1 cellular context compared by ENCODE assay signal in genomic region chr12:6723607-6724408, GRCh38.
TF ChIP-seq lines count a peak whose summit lies in the region.

A gene with protein sequence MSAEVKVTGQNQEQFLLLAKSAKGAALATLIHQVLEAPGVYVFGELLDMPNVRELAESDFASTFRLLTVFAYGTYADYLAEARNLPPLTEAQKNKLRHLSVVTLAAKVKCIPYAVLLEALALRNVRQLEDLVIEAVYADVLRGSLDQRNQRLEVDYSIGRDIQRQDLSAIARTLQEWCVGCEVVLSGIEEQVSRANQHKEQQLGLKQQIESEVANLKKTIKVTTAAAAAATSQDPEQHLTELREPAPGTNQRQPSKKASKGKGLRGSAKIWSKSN (plus strand): TSS chr12:6724046. CDS start chr12:6724657, 611 bp downstream.

TF ChIP-seq in HepG2, 621 proteins besides CTCF, POLR2A, EP300 and RAD21 (continued from another document and continues in another):
- TF ChIP-seq ZNF691 (CRISPR knock-in tag; IDR thresholded peaks at IDR 0.05; ENCODE audit: borderline replicate concordance, low read depth) (no peak; the same call in 1 of the 2 replicates), SP1 (IDR thresholded peaks at IDR 0.05) (no peak), SP1 (CRISPR knock-in tag; IDR thresholded peaks at IDR 0.05) (peak; percentile 76), YEATS4 (CRISPR knock-in tag; IDR thresholded peaks at IDR 0.05; ENCODE audit: borderline replicate concordance) (peak; percentile 93), POLR2AphosphoS2 (IDR thresholded peaks at IDR 0.05; ENCODE audit: low read depth, low read length) (no peak), TOPORS (CRISPR knock-in tag; IDR thresholded peaks at IDR 0.05) (peak; percentile 89), ZNF326 (CRISPR knock-in tag; IDR thresholded peaks at IDR 0.05; ENCODE audit: borderline replicate concordance) (no peak), ZBTB26 (CRISPR knock-in tag; IDR thresholded peaks at IDR 0.05; ENCODE audit: borderline replicate concordance) (peak; percentile 77; the same call in 1 of the 2 replicates), SOX6 (IDR thresholded peaks at IDR 0.05) (no peak), SOX6 (CRISPR knock-in tag; IDR thresholded peaks at IDR 0.05) (peak; percentile 82), SOX13 (IDR thresholded peaks at IDR 0.05) (no peak), SOX13 (CRISPR knock-in tag; conservative IDR thresholded peaks at IDR 0.05 in 1 of 2, IDR thresholded peaks at IDR 0.05 in 1 of 2) (peak in 1 of 2 experiments; percentile 63; a peak in 2 of 4 replicates), JUNB (CRISPR knock-in tag; IDR thresholded peaks at IDR 0.05; ENCODE audit: borderline replicate concordance) (0 out of 2 replicates have a peak, but pooled peaks have one; percentile 58), STAT5B (CRISPR knock-in tag; IDR thresholded peaks at IDR 0.05) (peak; percentile 43; the same call in 1 of the 2 replicates), ZBTB46 (CRISPR knock-in tag; IDR thresholded peaks at IDR 0.05; ENCODE audit: borderline replicate concordance) (no peak), ISL2 (CRISPR knock-in tag; IDR thresholded peaks at IDR 0.05) (peak; percentile 58), ZNF761 (CRISPR knock-in tag; conservative IDR thresholded peaks at IDR 0.05) (peak; percentile 74; the same call in 1 of the 2 replicates), ZNF550 (CRISPR knock-in tag; IDR thresholded peaks at IDR 0.05; ENCODE audit: borderline replicate concordance) (no peak), PLRG1 (conservative IDR thresholded peaks at IDR 0.05) (no peak), ETV5 (CRISPR knock-in tag; IDR thresholded peaks at IDR 0.05; ENCODE audit: borderline replicate concordance) (peak; percentile 95)
- TF ChIP-seq, protein P1, sequence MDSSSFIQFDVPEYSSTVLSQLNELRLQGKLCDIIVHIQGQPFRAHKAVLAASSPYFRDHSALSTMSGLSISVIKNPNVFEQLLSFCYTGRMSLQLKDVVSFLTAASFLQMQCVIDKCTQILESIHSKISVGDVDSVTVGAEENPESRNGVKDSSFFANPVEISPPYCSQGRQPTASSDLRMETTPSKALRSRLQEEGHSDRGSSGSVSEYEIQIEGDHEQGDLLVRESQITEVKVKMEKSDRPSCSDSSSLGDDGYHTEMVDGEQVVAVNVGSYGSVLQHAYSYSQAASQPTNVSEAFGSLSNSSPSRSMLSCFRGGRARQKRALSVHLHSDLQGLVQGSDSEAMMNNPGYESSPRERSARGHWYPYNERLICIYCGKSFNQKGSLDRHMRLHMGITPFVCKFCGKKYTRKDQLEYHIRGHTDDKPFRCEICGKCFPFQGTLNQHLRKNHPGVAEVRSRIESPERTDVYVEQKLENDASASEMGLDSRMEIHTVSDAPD (CRISPR knock-in tag; IDR thresholded peaks at IDR 0.05), result 0 out of 2 replicates have a peak, but pooled peaks have one; percentile 45
- TF ChIP-seq, protein P2, sequence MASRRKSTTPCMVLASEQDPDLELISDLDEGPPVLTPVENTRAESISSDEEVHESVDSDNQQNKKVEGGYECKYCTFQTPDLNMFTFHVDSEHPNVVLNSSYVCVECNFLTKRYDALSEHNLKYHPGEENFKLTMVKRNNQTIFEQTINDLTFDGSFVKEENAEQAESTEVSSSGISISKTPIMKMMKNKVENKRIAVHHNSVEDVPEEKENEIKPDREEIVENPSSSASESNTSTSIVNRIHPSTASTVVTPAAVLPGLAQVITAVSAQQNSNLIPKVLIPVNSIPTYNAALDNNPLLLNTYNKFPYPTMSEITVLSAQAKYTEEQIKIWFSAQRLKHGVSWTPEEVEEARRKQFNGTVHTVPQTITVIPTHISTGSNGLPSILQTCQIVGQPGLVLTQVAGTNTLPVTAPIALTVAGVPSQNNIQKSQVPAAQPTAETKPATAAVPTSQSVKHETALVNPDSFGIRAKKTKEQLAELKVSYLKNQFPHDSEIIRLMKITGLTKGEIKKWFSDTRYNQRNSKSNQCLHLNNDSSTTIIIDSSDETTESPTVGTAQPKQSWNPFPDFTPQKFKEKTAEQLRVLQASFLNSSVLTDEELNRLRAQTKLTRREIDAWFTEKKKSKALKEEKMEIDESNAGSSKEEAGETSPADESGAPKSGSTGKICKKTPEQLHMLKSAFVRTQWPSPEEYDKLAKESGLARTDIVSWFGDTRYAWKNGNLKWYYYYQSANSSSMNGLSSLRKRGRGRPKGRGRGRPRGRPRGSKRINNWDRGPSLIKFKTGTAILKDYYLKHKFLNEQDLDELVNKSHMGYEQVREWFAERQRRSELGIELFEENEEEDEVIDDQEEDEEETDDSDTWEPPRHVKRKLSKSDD (CRISPR knock-in tag; IDR thresholded peaks at IDR 0.05; ENCODE audit: low read depth), result peak; percentile 60; the same call in 1 of the 2 replicates
- TF ChIP-seq, protein P3, sequence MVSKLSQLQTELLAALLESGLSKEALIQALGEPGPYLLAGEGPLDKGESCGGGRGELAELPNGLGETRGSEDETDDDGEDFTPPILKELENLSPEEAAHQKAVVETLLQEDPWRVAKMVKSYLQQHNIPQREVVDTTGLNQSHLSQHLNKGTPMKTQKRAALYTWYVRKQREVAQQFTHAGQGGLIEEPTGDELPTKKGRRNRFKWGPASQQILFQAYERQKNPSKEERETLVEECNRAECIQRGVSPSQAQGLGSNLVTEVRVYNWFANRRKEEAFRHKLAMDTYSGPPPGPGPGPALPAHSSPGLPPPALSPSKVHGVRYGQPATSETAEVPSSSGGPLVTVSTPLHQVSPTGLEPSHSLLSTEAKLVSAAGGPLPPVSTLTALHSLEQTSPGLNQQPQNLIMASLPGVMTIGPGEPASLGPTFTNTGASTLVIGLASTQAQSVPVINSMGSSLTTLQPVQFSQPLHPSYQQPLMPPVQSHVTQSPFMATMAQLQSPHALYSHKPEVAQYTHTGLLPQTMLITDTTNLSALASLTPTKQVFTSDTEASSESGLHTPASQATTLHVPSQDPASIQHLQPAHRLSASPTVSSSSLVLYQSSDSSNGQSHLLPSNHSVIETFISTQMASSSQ (IDR thresholded peaks at IDR 0.05; ENCODE audit: low read depth), result no peak
- TF ChIP-seq, protein P3 (CRISPR knock-in tag; IDR thresholded peaks at IDR 0.05; ENCODE audit: borderline replicate concordance), result peak; percentile 74; the same call in 1 of the 2 replicates
- TF ChIP-seq, protein P4, sequence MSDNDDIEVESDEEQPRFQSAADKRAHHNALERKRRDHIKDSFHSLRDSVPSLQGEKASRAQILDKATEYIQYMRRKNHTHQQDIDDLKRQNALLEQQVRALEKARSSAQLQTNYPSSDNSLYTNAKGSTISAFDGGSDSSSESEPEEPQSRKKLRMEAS (IDR thresholded peaks at IDR 0.05), result peak; percentile 99
- TF ChIP-seq, protein P5, sequence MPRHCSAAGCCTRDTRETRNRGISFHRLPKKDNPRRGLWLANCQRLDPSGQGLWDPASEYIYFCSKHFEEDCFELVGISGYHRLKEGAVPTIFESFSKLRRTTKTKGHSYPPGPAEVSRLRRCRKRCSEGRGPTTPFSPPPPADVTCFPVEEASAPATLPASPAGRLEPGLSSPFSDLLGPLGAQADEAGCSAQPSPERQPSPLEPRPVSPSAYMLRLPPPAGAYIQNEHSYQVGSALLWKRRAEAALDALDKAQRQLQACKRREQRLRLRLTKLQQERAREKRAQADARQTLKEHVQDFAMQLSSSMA (CRISPR knock-in tag; IDR thresholded peaks at IDR 0.05), result peak; percentile 92
- TF ChIP-seq, protein P6, sequence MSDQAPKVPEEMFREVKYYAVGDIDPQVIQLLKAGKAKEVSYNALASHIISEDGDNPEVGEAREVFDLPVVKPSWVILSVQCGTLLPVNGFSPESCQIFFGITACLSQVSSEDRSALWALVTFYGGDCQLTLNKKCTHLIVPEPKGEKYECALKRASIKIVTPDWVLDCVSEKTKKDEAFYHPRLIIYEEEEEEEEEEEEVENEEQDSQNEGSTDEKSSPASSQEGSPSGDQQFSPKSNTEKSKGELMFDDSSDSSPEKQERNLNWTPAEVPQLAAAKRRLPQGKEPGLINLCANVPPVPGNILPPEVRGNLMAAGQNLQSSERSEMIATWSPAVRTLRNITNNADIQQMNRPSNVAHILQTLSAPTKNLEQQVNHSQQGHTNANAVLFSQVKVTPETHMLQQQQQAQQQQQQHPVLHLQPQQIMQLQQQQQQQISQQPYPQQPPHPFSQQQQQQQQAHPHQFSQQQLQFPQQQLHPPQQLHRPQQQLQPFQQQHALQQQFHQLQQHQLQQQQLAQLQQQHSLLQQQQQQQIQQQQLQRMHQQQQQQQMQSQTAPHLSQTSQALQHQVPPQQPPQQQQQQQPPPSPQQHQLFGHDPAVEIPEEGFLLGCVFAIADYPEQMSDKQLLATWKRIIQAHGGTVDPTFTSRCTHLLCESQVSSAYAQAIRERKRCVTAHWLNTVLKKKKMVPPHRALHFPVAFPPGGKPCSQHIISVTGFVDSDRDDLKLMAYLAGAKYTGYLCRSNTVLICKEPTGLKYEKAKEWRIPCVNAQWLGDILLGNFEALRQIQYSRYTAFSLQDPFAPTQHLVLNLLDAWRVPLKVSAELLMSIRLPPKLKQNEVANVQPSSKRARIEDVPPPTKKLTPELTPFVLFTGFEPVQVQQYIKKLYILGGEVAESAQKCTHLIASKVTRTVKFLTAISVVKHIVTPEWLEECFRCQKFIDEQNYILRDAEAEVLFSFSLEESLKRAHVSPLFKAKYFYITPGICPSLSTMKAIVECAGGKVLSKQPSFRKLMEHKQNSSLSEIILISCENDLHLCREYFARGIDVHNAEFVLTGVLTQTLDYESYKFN (CRISPR knock-in tag; conservative IDR thresholded peaks at IDR 0.05), result peak; percentile 58
